In the genomic region with DNA sequence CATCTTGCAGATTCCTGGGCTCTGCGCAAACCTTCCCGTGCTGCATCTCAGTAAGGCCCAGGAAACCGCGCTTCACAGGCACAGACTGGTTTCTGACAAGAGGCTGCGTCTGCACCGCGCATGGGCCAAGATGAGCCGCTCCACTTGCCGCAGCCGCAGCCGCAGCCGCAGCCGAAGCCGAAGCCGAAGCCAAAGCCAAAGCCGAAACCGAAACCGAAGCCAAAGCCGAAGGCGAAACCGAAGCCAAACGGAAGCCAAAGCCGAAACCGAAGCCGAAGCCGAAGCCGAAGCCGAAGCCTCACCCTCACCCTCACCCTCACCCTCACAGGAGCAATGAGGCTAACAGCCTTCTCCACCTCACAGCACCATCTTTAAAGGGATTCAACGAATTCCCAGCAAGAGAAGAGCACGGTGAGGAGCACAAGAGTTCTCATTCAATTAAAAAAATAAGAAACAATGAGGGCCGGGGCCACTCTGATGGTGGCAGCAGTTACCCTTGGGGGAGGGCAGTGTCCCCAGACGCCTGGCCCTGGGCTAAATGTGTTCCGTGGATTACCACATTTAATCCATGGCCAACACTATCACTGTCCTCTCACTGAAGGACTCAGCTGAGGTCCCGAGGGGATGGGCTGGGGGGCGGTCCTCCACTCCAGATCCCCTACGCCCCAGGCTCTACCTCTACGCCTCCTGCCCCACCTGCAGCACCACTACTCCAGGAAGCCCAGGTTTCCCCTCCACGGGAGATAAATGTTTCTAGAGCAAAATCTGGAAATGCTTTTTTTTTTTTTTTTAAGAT, we compare ENCODE assay signal across 12 cellular contexts. TPM values are rescaled to one million over a fixed set of nuclear protein-coding genes. Genes with fewer than 3 reads are reported as not detected.
DNase-seq lines count a peak whose midpoint lies in the region; ATAC-seq and TF ChIP-seq lines count a peak whose summit lies in the region.
"Had no signal": no experiment of that assay in that cellular context is flagged by ENCODE, and none has a peak within 500 bp of the region (broad histone marks: within the 10 kb centered on the region; RNA-seq: fewer than 3 reads in every experiment).

No MANE protein-coding gene starts in this region.

- peak in 4 of 5 donors; percentile 21 to 63 (median 38) for DNase-seq in CD4-positive, alpha-beta memory T cell
- peak; percentile 87 for DNase-seq in MM.1S
- DNase-seq in T-helper 1 cell = peak in 3 of 5 donors; percentile 38 to 43 (median 41)
- DNase-seq in AG08395 (ENCODE audit: low spot score) = no peak
- no peak for DNase-seq in effector CD4-positive, alpha-beta T cell
- no peak for DNase-seq in NCI-H748 treated with DMSO at 0.1 percent for 48 hours (lab: John Stamatoyannopoulos, UW)
- DNase-seq in islet precursor cell = no peak
- DNase-seq: CD4-positive, CD25-positive, alpha-beta regulatory T cell; cortex of kidney; transverse colon had no signal

- peaks cover 60% of the 10 kb centered on the region for H3K79me2 ChIP-seq in MM.1S (ENCODE audit: low read length)

- peaks cover 5% of the 10 kb centered on the region for H3K4me1 ChIP-seq in CD4-positive, alpha-beta memory T cell (ENCODE audit: insufficient read depth, low read length)
- H3K4me1 ChIP-seq in MM.1S (ENCODE audit: low read length) (peaks cover 13% of the 10 kb centered on the region; the same call in 1 of the 2 replicates), gastroesophageal sphincter (peaks cover 0 to 34% (median 9%) of the 10 kb centered on the region in 3 donors)
- H3K4me1 ChIP-seq: transverse colon had no signal

- H3K36me3 ChIP-seq in CD4-positive, alpha-beta memory T cell (ENCODE audit: insufficient read depth, low read length) = no peaks in the 10 kb centered on the region
- H3K36me3 ChIP-seq in MM.1S (replicated peaks; ENCODE audit: insufficient read depth, low read length) = no peaks in the 10 kb centered on the region; the same call in 1 of the 2 replicates
- H3K36me3 ChIP-seq in gastroesophageal sphincter = peaks cover 0 to 67% of the 10 kb centered on the region in 2 donors

- no peak overlapping the region for H3K9ac ChIP-seq in MM.1S (ENCODE audit: low read length)

- H3K4me2 ChIP-seq in MM.1S (ENCODE audit: low read depth, low read length) = peak overlapping the region; percentile 13; the same call in 1 of the 2 replicates

- H3K27me3 ChIP-seq in CD4-positive, alpha-beta memory T cell (ENCODE audit: insufficient read depth, low read length) = no peaks in the 10 kb centered on the region
- H3K27me3 ChIP-seq in MM.1S (replicated peaks; ENCODE audit: insufficient read depth, low read length) (no peaks in the 10 kb centered on the region), gastroesophageal sphincter (no peaks in the 10 kb centered on the region)
- H3K27me3 ChIP-seq: transverse colon had no signal

- TF ChIP-seq CTCF in MM.1S (IDR thresholded peaks at IDR 0.05; ENCODE audit: low read length) = no peak
- TF ChIP-seq CTCF in gastroesophageal sphincter (IDR thresholded peaks at IDR 0.05) = no peak

- TF ChIP-seq EP300 in gastroesophageal sphincter (IDR thresholded peaks at IDR 0.05) = no peak

- 87 to 94% methylated on average over 7 to 16 of the region's 38 CpGs for WGBS in gastroesophageal sphincter (ENCODE audit: low coverage in 1 of 2), 2 donors

- TF ChIP-seq POLR2A in gastroesophageal sphincter (IDR thresholded peaks at IDR 0.05) = no peak

- no peaks in the 10 kb centered on the region for H3K9me2 ChIP-seq in MM.1S (replicated peaks; ENCODE audit: insufficient read depth, low read length)

- H3K4me3 Mint-ChIP-seq in CD4-positive, alpha-beta memory T cell = peak overlapping the region in 6 of 8 donors; percentile 7 to 73 (median 62)
- H3K4me3 Mint-ChIP-seq: CD4-positive, CD25-positive, alpha-beta regulatory T cell had no signal

- POLR2A ChIA-PET in CD4-positive, alpha-beta memory T cell (lab: Charles Lee; ENCODE audit: partially characterized antibody) = interaction anchor here (1.1 kb wide), 1 partner anchor 11 kb away, joined by 5 read pairs; no protein-coding TSS in a partner anchor

- H3F3A ChIP-seq in MM.1S (ENCODE audit: insufficient read depth, low read length) = peaks cover 15% of the 10 kb centered on the region

- peaks cover 35 to 37% of the 10 kb centered on the region in 2 donors for H3K36me3 Mint-ChIP-seq in CD4-positive, alpha-beta memory T cell

- H3K27ac Mint-ChIP-seq in CD4-positive, alpha-beta memory T cell = peak overlapping the region in 6 of 7 donors; percentile 37 to 92 (median 64)

- no peaks in the 10 kb centered on the region for H3K9me3 ChIP-seq in CD4-positive, alpha-beta memory T cell (ENCODE audit: control insufficient read depth in 1 of 2, low read length in 2 of 2)
- H3K9me3 ChIP-seq in MM.1S (replicated peaks; ENCODE audit: insufficient read depth, low read length) = no peaks in the 10 kb centered on the region
- no peaks in the 10 kb centered on the region for H3K9me3 ChIP-seq in gastroesophageal sphincter
- H3K9me3 ChIP-seq: transverse colon had no signal

- H3K27me3 Mint-ChIP-seq in CD4-positive, alpha-beta memory T cell = no peaks in the 10 kb centered on the region
- H3K27me3 Mint-ChIP-seq: CD4-positive, CD25-positive, alpha-beta regulatory T cell had no signal

- H3K27ac ChIP-seq in CD4-positive, alpha-beta memory T cell (ENCODE audit: low read depth, low read length) = no peak overlapping the region
- H3K27ac ChIP-seq in MM.1S (ENCODE audit: low read length) (no peak overlapping the region; the same call in 1 of the 2 replicates), gastroesophageal sphincter (peak overlapping the region in 3 of 4 donors; percentile 7 to 69 (median 53))
- H3K27ac ChIP-seq: transverse colon had no signal

- ATAC-seq in gastroesophageal sphincter = no peak
- ATAC-seq: activated CD4-positive, CD25-positive, alpha-beta regulatory T cell treated with anti-CD3 and anti-CD28 coated beads, Interleukin-2, amount 50 U/mL, for 24 hours had no signal

- H3K9me3 Mint-ChIP-seq in CD4-positive, alpha-beta memory T cell = no peaks in the 10 kb centered on the region

- CTCF ChIA-PET in CD4-positive, alpha-beta memory T cell (lab: Charles Lee; ENCODE audit: partially characterized antibody) = interaction anchor here (1.3 kb wide), 1 partner anchor 11 kb away, joined by 3 read pairs; no protein-coding TSS in a partner anchor

- intact Hi-C loops in CD4-positive, alpha-beta memory T cell (cut with micrococcal nuclease) = no loop called here

- peaks cover 3 to 20% (median 16%) of the 10 kb centered on the region in 4 donors for H3K4me1 Mint-ChIP-seq in CD4-positive, alpha-beta memory T cell

- no peak overlapping the region for H2AFZ ChIP-seq in MM.1S (ENCODE audit: low read length)

- H4K20me1 ChIP-seq in MM.1S (ENCODE audit: insufficient read depth, low read length) = 0 out of 2 replicates have a peak, but pooled peaks cover 3% of the 10 kb centered on the region

- H3K4me3 ChIP-seq in CD4-positive, alpha-beta memory T cell (ENCODE audit: low read length in 2 of 2) = no peak overlapping the region
- no peak overlapping the region for H3K4me3 ChIP-seq in MM.1S (ENCODE audit: low read length)
- H3K4me3 ChIP-seq in gastroesophageal sphincter = no peak overlapping the region
- H3K4me3 ChIP-seq: transverse colon had no signal

RNA-seq across cellular contexts. Expression of gene ZNF787, which starts 29.1 kb away (rescaled TPM):
- 10 to 100 TPM; 29.6 to 34.1 TPM for total RNA-seq in CD4-positive, alpha-beta memory T cell
- polyA plus RNA-seq in CD4-positive, alpha-beta memory T cell = 1 to 10 TPM in 1 of 2 donors, under 1 TPM in 1; 0.67 to 3.1 TPM
- 10 to 100 TPM; 18.6 to 31.8 (median 19.7) TPM for total RNA-seq in gastroesophageal sphincter

RNA-seq across cellular contexts. Expression of gene ZNF444, which starts 49.1 kb away (rescaled TPM):
- 10 to 100 TPM; 33.2 to 42.8 TPM for total RNA-seq in CD4-positive, alpha-beta memory T cell
- 10 to 100 TPM in 1 of 2 donors, 1 to 10 TPM in 1; 6.2 to 20.8 TPM for polyA plus RNA-seq in CD4-positive, alpha-beta memory T cell
- 10 to 100 TPM; 36.2 to 57.9 (median 41.3) TPM for total RNA-seq in gastroesophageal sphincter

Comparison
In these comparisons a context has a peak if more than half of its experiments do, and no peak if none do; other contexts are left out.
1. DNase-seq: peak in CD4-positive, alpha-beta memory T cell (4 of 5), MM.1S (single experiment) and T-helper 1 cell (3 of 5); none in AG08395 (single experiment), effector CD4-positive, alpha-beta T cell (single experiment), NCI-H748 treated with DMSO at 0.1 percent for 48 hours (single experiment) and islet precursor cell (single experiment).
2. H3K27ac ChIP-seq: peak in gastroesophageal sphincter (3 of 4); none in CD4-positive, alpha-beta memory T cell (single experiment) and MM.1S (single experiment).